14 cellular contexts compared by ENCODE assay signal in genomic region chr7:17521437-17521836, GRCh38.
DNase-seq lines count a peak whose midpoint lies in the region; ATAC-seq and TF ChIP-seq lines count a peak whose summit lies in the region.
"Had no signal": no experiment of that assay in that cellular context is flagged by ENCODE, and none has a peak within 500 bp of the region (broad histone marks: within the 10 kb centered on the region; RNA-seq: fewer than 3 reads in every experiment).

No MANE protein-coding gene starts in this region.

- no peaks in the 10 kb centered on the region for H3K36me3 ChIP-seq in RWPE2 (ENCODE audit: low read depth)

- H3K4me3 ChIP-seq in RWPE2 (ENCODE audit: severe bottlenecking) (no peak overlapping the region), fibroblast of villous mesenchyme (ENCODE audit: low read depth, low read length) (no peak overlapping the region)
- H3K4me3 ChIP-seq: GM23338, hepatocyte had no signal

- DNase-seq in GM03348 (ENCODE audit: low spot score) (peak; percentile 38), RWPE2 (ENCODE audit: low spot score) (no peak), fibroblast of villous mesenchyme (ENCODE audit: low read depth) (peak; percentile 70), sciatic nerve (ENCODE audit: low spot score) (no peak), DMS 273 treated with DMSO at 0.1 percent for 48 hours (lab: John Stamatoyannopoulos, UW) (no peak), NCI-H1105 (lab: John Stamatoyannopoulos, UW) (no peak)
- DNase-seq: activated CD4-positive, alpha-beta memory T cell treated with anti-CD3 and anti-CD28 coated beads for 36 hours; DMS79; RPMI8226 had no signal

- peak overlapping the region; percentile 36 for H3K27ac ChIP-seq in RWPE2 (ENCODE audit: poor library complexity, severe bottlenecking)
- H3K27ac ChIP-seq: hepatocyte had no signal

- peaks cover 30% of the 10 kb centered on the region for H3K4me1 ChIP-seq in RWPE2 (ENCODE audit: insufficient read depth, poor library complexity, severe bottlenecking)

- intact Hi-C loops in sciatic nerve (cut with DNase I) = no loop called here

- no peaks in the 10 kb centered on the region for H3K9me3 ChIP-seq in RWPE2 (ENCODE audit: severe bottlenecking)

- ATAC-seq in RWPE2 (ENCODE audit: low read depth) (peak; percentile 57; the same call in 1 of the 3 replicates), sciatic nerve (peak; percentile 71), HG02885 (IDR thresholded peaks at IDR 0.05; ENCODE audit: poor library complexity, unreplicated experiment) (no peak), GM18873 (IDR thresholded peaks at IDR 0.05; ENCODE audit: low FRiP score, unreplicated experiment) (no peak)
- ATAC-seq: GM23338; natural killer cell treated with Interleukin-12 subunit alpha and Interleukin-12 subunit beta and Interleukin-15 and Interleukin-18, amount 100 ng/mL, for 72 hours had no signal

- H3K27me3 ChIP-seq in RWPE2 (ENCODE audit: insufficient read depth, poor library complexity, severe bottlenecking) = no peaks in the 10 kb centered on the region
- H3K27me3 ChIP-seq: hepatocyte had no signal

- TF ChIP-seq CTCF in RWPE2 (IDR thresholded peaks at IDR 0.05; ENCODE audit: poor library complexity, severe bottlenecking) (no peak), fibroblast of villous mesenchyme (IDR thresholded peaks at IDR 0.05; ENCODE audit: insufficient read depth, low read depth, low read length) (no peak)

Comparison
In these comparisons a context has a peak if more than half of its experiments do, and no peak if none do; other contexts are left out.
1. DNase-seq: peak in GM03348 (single experiment) and fibroblast of villous mesenchyme (single experiment); none in RWPE2 (single experiment), sciatic nerve (single experiment), DMS 273 treated with DMSO at 0.1 percent for 48 hours (single experiment) and NCI-H1105 (single experiment).
2. ATAC-seq: peak in RWPE2 (single experiment) and sciatic nerve (single experiment); none in HG02885 (single experiment) and GM18873 (single experiment).